Comparison of ENCODE assay signal across 10 cellular contexts in genomic region chr11:75341583-75341982, GRCh38. TPM values are rescaled to one million over a fixed set of nuclear protein-coding genes. Genes with fewer than 3 reads are reported as not detected.
DNase-seq lines count a peak whose midpoint lies in the region; ATAC-seq and TF ChIP-seq lines count a peak whose summit lies in the region.
"Had no signal": no experiment of that assay in that cellular context is flagged by ENCODE, and none has a peak within 500 bp of the region (broad histone marks: within the 10 kb centered on the region; RNA-seq: fewer than 3 reads in every experiment).

No MANE protein-coding gene starts in this region.

- H3K4me1 Mint-ChIP-seq in activated T-helper 1 cell treated with anti-CD3 and anti-CD28 coated beads, Interleukin-12 subunit alpha, Interleukin-12 subunit beta, Interleukin-2, Interleukin-4 antibody, amounts not matched to agents 30 ng/mL and 10 ng/mL and 1 ng/mL, durations not matched to agents 14 hours and 24 hours and 36 hours (ENCODE audit: low read depth): peaks cover 86% of the 10 kb centered on the region

- H3K36me3 Mint-ChIP-seq in activated T-helper 1 cell treated with anti-CD3 and anti-CD28 coated beads, Interleukin-12 subunit alpha, Interleukin-12 subunit beta, Interleukin-2, Interleukin-4 antibody, amounts not matched to agents 30 ng/mL and 10 ng/mL and 1 ng/mL, durations not matched to agents 14 hours and 24 hours and 36 hours (ENCODE audit: low read depth): peaks cover 5% of the 10 kb centered on the region

- no peaks in the 10 kb centered on the region for H3K27me3 ChIP-seq in layer of hippocampus (ENCODE audit: control insufficient read depth, insufficient read depth, low read length)
- no peaks in the 10 kb centered on the region for H3K27me3 ChIP-seq in stomach

- H3K4me3 ChIP-seq in stomach: no peak overlapping the region

- H3K4me1 ChIP-seq in stomach: peaks cover 100% of the 10 kb centered on the region in 4 donors

- H3K4me3 Mint-ChIP-seq in activated T-helper 1 cell treated with anti-CD3 and anti-CD28 coated beads, Interleukin-12 subunit alpha, Interleukin-12 subunit beta, Interleukin-2, Interleukin-4 antibody, amounts not matched to agents 30 ng/mL and 10 ng/mL and 1 ng/mL, durations not matched to agents 14 hours and 24 hours and 36 hours: peak overlapping the region; percentile 11

- H3K27me3 Mint-ChIP-seq in activated T-helper 1 cell treated with anti-CD3 and anti-CD28 coated beads, Interleukin-12 subunit alpha, Interleukin-12 subunit beta, Interleukin-2, Interleukin-4 antibody, amounts not matched to agents 30 ng/mL and 10 ng/mL and 1 ng/mL, durations not matched to agents 14 hours and 24 hours and 36 hours (ENCODE audit: insufficient read depth): no peaks in the 10 kb centered on the region

- no peak for TF ChIP-seq POLR2A in stomach (IDR thresholded peaks at IDR 0.05)

- intact Hi-C loops in activated T-helper 1 cell treated with anti-CD3 and anti-CD28 coated beads, Interleukin-12 subunit alpha, Interleukin-12 subunit beta, Interleukin-2, Interleukin-4 antibody, amounts not matched to agents 30 ng/mL and 10 ng/mL and 1 ng/mL, durations not matched to agents 14 hours and 24 hours and 36 hours (cut with micrococcal nuclease): no loop called here
- intact Hi-C loops in stomach (cut with DNase I; ENCODE audit: low total_unique reads): no loop called here

- WGBS in stomach, 5 donors: 43 to 66% (median 49%) methylated on average over 4 of the region's 4 CpGs

- H3K27ac Mint-ChIP-seq in activated T-helper 1 cell treated with anti-CD3 and anti-CD28 coated beads, Interleukin-12 subunit alpha, Interleukin-12 subunit beta, Interleukin-2, Interleukin-4 antibody, amounts not matched to agents 30 ng/mL and 10 ng/mL and 1 ng/mL, durations not matched to agents 14 hours and 24 hours and 36 hours: peak overlapping the region; percentile 91

- no peaks in the 10 kb centered on the region for H3K9me3 ChIP-seq in stomach

- no peak for ATAC-seq in GM19467 (IDR thresholded peaks at IDR 0.05; ENCODE audit: unreplicated experiment)

- H3K27ac ChIP-seq in layer of hippocampus (ENCODE audit: low read depth, low read length) (peak overlapping the region; percentile 77), stomach (peak overlapping the region; percentile 91 to 97 (median 97))

- no peaks in the 10 kb centered on the region for H3K9me3 Mint-ChIP-seq in activated T-helper 1 cell treated with anti-CD3 and anti-CD28 coated beads, Interleukin-12 subunit alpha, Interleukin-12 subunit beta, Interleukin-2, Interleukin-4 antibody, amounts not matched to agents 30 ng/mL and 10 ng/mL and 1 ng/mL, durations not matched to agents 14 hours and 24 hours and 36 hours

- peak; percentile 11 for DNase-seq in NCI-H82 (lab: John Stamatoyannopoulos, UW)
- no peak for DNase-seq in NCI-H82 treated with DMSO at 0.1 percent for 48 hours (lab: John Stamatoyannopoulos, UW; ENCODE audit: unreplicated experiment)
- no peak for DNase-seq in activated T-helper 1 cell treated with anti-CD3 and anti-CD28 coated beads, Interleukin-12 subunit alpha, Interleukin-12 subunit beta, Interleukin-2, Interleukin-4 antibody, amounts not matched to agents 30 ng/mL and 10 ng/mL and 1 ng/mL, durations not matched to agents 14 hours and 24 hours and 36 hours (ENCODE audit: low spot score)
- no peak for DNase-seq in stomach
- no peak for DNase-seq in NOMO-1 (lab: John Stamatoyannopoulos, UW; ENCODE audit: unreplicated experiment in 2 of 2)
- no peak for DNase-seq in medulla oblongata (ENCODE audit: extremely low spot score)
- DNase-seq: 8988T; stimulated activated CD4-positive, alpha-beta T cell treated with anti-CD3 and anti-CD28 coated beads, Interleukin-1b, Interleukin-23, amount 100 ng/mL, for 48 hours had no signal

- no peak for TF ChIP-seq CTCF in stomach (IDR thresholded peaks at IDR 0.05)

- no peak for TF ChIP-seq EP300 in stomach (IDR thresholded peaks at IDR 0.05)

- no peaks in the 10 kb centered on the region for H3K36me3 ChIP-seq in stomach

RNA-seq across cellular contexts. Expression of gene ARRB1, which starts 9.9 kb away (rescaled TPM):
- total RNA-seq in activated T-helper 1 cell treated with anti-CD3 and anti-CD28 coated beads, Interleukin-12 subunit alpha, Interleukin-12 subunit beta, Interleukin-2, Interleukin-4 antibody, amounts not matched to agents 30 ng/mL and 10 ng/mL and 1 ng/mL, durations not matched to agents 14 hours and 24 hours and 36 hours: 15.3 and 16.0 TPM in 2 replicates
- 100 to 1,000 TPM in 1 of 5 donors, 10 to 100 TPM in 4; 44.3 to 151 (median 76.5) TPM for total RNA-seq in stomach
- 10 to 100 TPM; 18.0 to 41.2 (median 33.2) TPM for polyA plus RNA-seq in stomach

RNA-seq across cellular contexts. Expression of gene RPS3, which starts 57.7 kb away (rescaled TPM):
- total RNA-seq in activated T-helper 1 cell treated with anti-CD3 and anti-CD28 coated beads, Interleukin-12 subunit alpha, Interleukin-12 subunit beta, Interleukin-2, Interleukin-4 antibody, amounts not matched to agents 30 ng/mL and 10 ng/mL and 1 ng/mL, durations not matched to agents 14 hours and 24 hours and 36 hours: 2,822 and 2,924 TPM in 2 replicates
- 1,000 to 10,000 TPM in 3 of 5 donors, 100 to 1,000 TPM in 2; 607 to 1,681 (median 1,272) TPM for total RNA-seq in stomach
- 1,000 to 10,000 TPM; 2,719 to 3,770 (median 2,836) TPM for polyA plus RNA-seq in stomach
